ENCODE assay signal across 24 cellular contexts in the genomic region with DNA sequence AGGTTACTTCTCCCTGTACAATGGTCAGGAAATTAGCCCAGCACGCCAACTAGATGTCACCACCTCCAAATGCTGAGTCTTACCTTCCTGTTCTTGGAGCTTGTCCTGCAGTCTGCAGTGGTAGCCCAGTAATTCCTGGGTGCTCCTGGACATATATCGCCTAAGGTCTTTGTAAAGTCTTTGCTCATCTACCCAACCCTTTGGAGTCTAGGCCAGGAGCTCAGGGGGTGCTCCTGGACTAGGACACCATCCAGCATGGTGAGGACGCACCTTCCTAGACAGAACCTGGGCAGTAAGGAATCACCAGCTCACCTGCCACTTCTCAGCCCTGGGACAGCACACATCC. TPM values are rescaled to one million over a fixed set of nuclear protein-coding genes. Genes with fewer than 3 reads are reported as not detected.
"Had no signal": no experiment of that assay in that cellular context is flagged by ENCODE, and none has a peak within 500 bp of the region (broad histone marks: within the 10 kb centered on the region; RNA-seq: fewer than 3 reads in every experiment).

No MANE protein-coding gene starts in this region.

- H3K9me3 ChIP-seq: SJSA1 had no signal

- H3K36me3 ChIP-seq: SJSA1 had no signal

- DNase-seq: KBM-7, MV-4-11, NCI-H1048, NCI-H1105, NCI-H1417, NCI-H1436 treated with DMSO at 0.1 percent for 48 hours, NCI-H1694, NCI-H187 treated with DMSO at 0.1 percent for 48 hours, NCI-H2029 treated with DMSO at 0.1 percent for 48 hours, NCI-H2171 treated with DMSO at 0.1 percent for 48 hours, NCI-H524, NCI-H526 treated with DMSO at 0.1 percent for 48 hours, NCI-H774, Right ventricle myocardium superior, RPMI8226, SIG-M5 had no signal

- H3K27me3 ChIP-seq: SJSA1 had no signal

- FAIRE-seq: HTR-8/SVneo, RCC 7860 had no signal

- H3K4me1 ChIP-seq: SJSA1 had no signal

- H3K27ac ChIP-seq: HL-60, SJSA1, SK-N-MC had no signal

- H3K4me3 ChIP-seq: SJSA1, SK-N-MC had no signal

RNA-seq across cellular contexts. Expression of a gene that starts 0.6 kb away (rescaled TPM):
- total RNA-seq: LHCN-M2, MCF 10A, NCI-H460, Right ventricle myocardium superior, SJSA1 had no signal

RNA-seq across cellular contexts. Expression of a gene that starts 30.6 kb away (rescaled TPM):
- total RNA-seq: LHCN-M2, MCF 10A, NCI-H460, Right ventricle myocardium superior, SJSA1 had no signal
